In genomic region chr13:28318418-28318995, GRCh38 we compare ENCODE assay signal across 21 cellular contexts.
"Had no signal": no experiment of that assay in that cellular context is flagged by ENCODE, and none has a peak within 500 bp of the region (broad histone marks: within the 10 kb centered on the region; RNA-seq: fewer than 3 reads in every experiment).

No MANE protein-coding gene starts in this region.

- ATAC-seq: activated T-helper 17 cell treated with anti-CD3 and anti-CD28 coated beads, Interleukin-2, amount 50 U/mL, for 72 hours; foreskin keratinocyte; left lung; mucosa of descending colon; natural killer cell had no signal

- H3K4me3 ChIP-seq: adrenal gland, colonic mucosa, esophagus squamous epithelium, left lung, mucosa of descending colon, thoracic aorta had no signal

- DNase-seq: activated CD4-positive, alpha-beta T cell treated with anti-CD3 and anti-CD28 coated beads for 1 hour; activated CD4-positive, alpha-beta T cell treated with anti-CD3 and anti-CD28 coated beads, Interleukin-2, amount 50 U/mL, for 4 hours; activated naive CD4-positive, alpha-beta T cell treated with anti-CD3 and anti-CD28 coated beads for 36 hours; caudate nucleus; colonic mucosa; esophagus squamous epithelium; foreskin keratinocyte; glutamatergic neuron; hypothalamus; kidney; left lung; mucosa of descending colon; natural killer cell; occipital lobe; small intestine; T-helper 1 cell had no signal

- H3K4me1 ChIP-seq: adrenal gland, colonic mucosa, esophagus squamous epithelium, foreskin keratinocyte, left lung had no signal

- H3K27me3 ChIP-seq: adrenal gland, colonic mucosa, esophagus squamous epithelium, foreskin keratinocyte, left lung had no signal

- H3K36me3 ChIP-seq: adrenal gland, colonic mucosa, esophagus squamous epithelium, left lung, thoracic aorta had no signal

- H3K36me3 Mint-ChIP-seq: memory B cell, natural killer cell had no signal

- H3K4me1 Mint-ChIP-seq: activated T-helper 17 cell treated with anti-CD3 and anti-CD28 coated beads, Interleukin-2, amount 50 U/mL, for 72 hours; memory B cell; natural killer cell had no signal

- H3K27ac Mint-ChIP-seq: activated naive CD4-positive, alpha-beta T cell treated with anti-CD3 and anti-CD28 coated beads for 36 hours; activated T-helper 17 cell treated with anti-CD3 and anti-CD28 coated beads, Interleukin-2, amount 50 U/mL, for 72 hours; memory B cell; natural killer cell; stimulated activated naive CD8-positive, alpha-beta T cell treated with anti-CD3 and anti-CD28 coated beads, Interleukin-15, Interleukin-2, amounts not matched to agents 100 ng/mL and 50 ng/mL, for 24 hours had no signal

- H3K4me3 Mint-ChIP-seq: activated naive CD4-positive, alpha-beta T cell treated with anti-CD3 and anti-CD28 coated beads for 36 hours; activated T-helper 17 cell treated with anti-CD3 and anti-CD28 coated beads, Interleukin-2, amount 50 U/mL, for 72 hours; memory B cell; natural killer cell; stimulated activated naive CD8-positive, alpha-beta T cell treated with anti-CD3 and anti-CD28 coated beads, Interleukin-15, Interleukin-2, amounts not matched to agents 100 ng/mL and 50 ng/mL, for 24 hours had no signal

- H3K9me3 ChIP-seq: adrenal gland, colonic mucosa, esophagus squamous epithelium, left lung, mucosa of descending colon, thoracic aorta had no signal

- H3K9me3 Mint-ChIP-seq: activated naive CD4-positive, alpha-beta T cell treated with anti-CD3 and anti-CD28 coated beads for 36 hours; activated T-helper 17 cell treated with anti-CD3 and anti-CD28 coated beads, Interleukin-2, amount 50 U/mL, for 72 hours; memory B cell; natural killer cell; stimulated activated naive CD8-positive, alpha-beta T cell treated with anti-CD3 and anti-CD28 coated beads, Interleukin-15, Interleukin-2, amounts not matched to agents 100 ng/mL and 50 ng/mL, for 24 hours had no signal

- H3K27me3 Mint-ChIP-seq: activated T-helper 17 cell treated with anti-CD3 and anti-CD28 coated beads, Interleukin-2, amount 50 U/mL, for 72 hours; memory B cell; stimulated activated naive CD8-positive, alpha-beta T cell treated with anti-CD3 and anti-CD28 coated beads, Interleukin-15, Interleukin-2, amounts not matched to agents 100 ng/mL and 50 ng/mL, for 24 hours had no signal

- H3K27ac ChIP-seq: adrenal gland, colonic mucosa, esophagus squamous epithelium, foreskin keratinocyte, left lung, thoracic aorta had no signal
